ENCODE assay signal across 31 cellular contexts in genomic region chr11:97109078-97109477, GRCh38.
"Had no signal": no experiment of that assay in that cellular context is flagged by ENCODE, and none has a peak within 500 bp of the region (broad histone marks: within the 10 kb centered on the region; RNA-seq: fewer than 3 reads in every experiment).

No MANE protein-coding gene starts in this region.

- H3K9me3 ChIP-seq: ascending aorta, colonic mucosa, esophagus squamous epithelium, gastroesophageal sphincter had no signal

- H3K36me3 ChIP-seq: ascending aorta, breast epithelium, cardiac muscle cell, colonic mucosa, esophagus squamous epithelium, gastroesophageal sphincter, heart right ventricle, WERI-Rb-1 had no signal

- FAIRE-seq: endothelial cell of umbilical vein had no signal

- H3K4me1 ChIP-seq: ascending aorta, breast epithelium, colonic mucosa, esophagus squamous epithelium, gastroesophageal sphincter, heart right ventricle had no signal

- H3K27ac ChIP-seq: ascending aorta, breast epithelium, cardiac muscle cell, colonic mucosa, epithelial cell of prostate, esophagus squamous epithelium, gastroesophageal sphincter, heart right ventricle, hepatocyte, WERI-Rb-1 had no signal

- ATAC-seq: activated CD4-positive, CD25-positive, alpha-beta regulatory T cell treated with anti-CD3 and anti-CD28 coated beads, Interleukin-2, amount 50 U/mL, for 24 hours; activated CD8-positive, alpha-beta T cell treated with anti-CD3 and anti-CD28 coated beads, Interleukin-2, amount 10 ng/mL, durations not matched to agents 7 days and 5 days; activated naive CD4-positive, alpha-beta T cell treated with anti-CD3 and anti-CD28 coated beads, Interleukin-2, amount 50 U/mL, for 72 hours; activated T-cell treated with anti-CD3 and anti-CD28 coated beads, Interleukin-2, amount 50 U/mL, for 72 hours; gastroesophageal sphincter; heart right ventricle had no signal

- H3K27me3 ChIP-seq: ascending aorta, breast epithelium, cardiac muscle cell, colonic mucosa, esophagus squamous epithelium, gastroesophageal sphincter, heart right ventricle, hepatocyte had no signal

- H3K4me2 ChIP-seq: hepatocyte had no signal

- H3K4me3 ChIP-seq: ascending aorta, breast epithelium, cardiac muscle cell, colonic mucosa, esophagus squamous epithelium, gastroesophageal sphincter, heart right ventricle, hepatocyte had no signal

- H3K79me2 ChIP-seq: hepatocyte had no signal

- H2AFZ ChIP-seq: hepatocyte had no signal

- DNase-seq: activated B cell treated with CpG ODN at 0.5 μM for 24 hours; activated CD4-positive, alpha-beta memory T cell treated with anti-CD3 and anti-CD28 coated beads for 36 hours; activated CD4-positive, alpha-beta T cell treated with anti-CD3 and anti-CD28 coated beads for 48 hours; activated CD4-positive, alpha-beta T cell treated with anti-CD3 and anti-CD28 coated beads, Interleukin-2, amount 50 U/mL, for 1 hour; activated CD8-positive, alpha-beta memory T cell treated with anti-CD3 and anti-CD28 coated beads, Interleukin-2, amount 50 U/mL, for 48 hours; activated CD8-positive, alpha-beta T cell treated with anti-CD3 and anti-CD28 coated beads, Interleukin-2, amount 10 ng/mL, durations not matched to agents 7 days and 5 days; activated gamma-delta T cell; activated naive CD4-positive, alpha-beta T cell; activated naive CD4-positive, alpha-beta T cell treated with anti-CD3 and anti-CD28 coated beads, Interleukin-2, amount 10 ng/mL, durations not matched to agents 7 days and 5 days; activated naive CD8-positive, alpha-beta T cell treated with anti-CD3 and anti-CD28 coated beads, Interleukin-2, amount 10 ng/mL, durations not matched to agents 7 days and 5 days; activated T-cell treated with anti-CD3 and anti-CD28 coated beads for 4 hours; activated T-cell treated with anti-CD3 and anti-CD28 coated beads, Interleukin-2, amount 50 U/mL, for 24 hours; activated T-cell treated with anti-CD3 and anti-CD28 coated beads, Interleukin-2, amount 50 U/mL, for 72 hours; central memory CD4-positive, alpha-beta T cell; cerebellar nuclear complex; colonic mucosa; effector CD8-positive, alpha-beta T cell; esophagus squamous epithelium; foreskin melanocyte; heart right ventricle; T1000; WERI-Rb-1 had no signal
